ENCODE assay signal across 1 cellular context in genomic region chr20:31633339-31633914, GRCh38.
TF ChIP-seq lines count a peak whose summit lies in the region.

No MANE protein-coding gene starts in this region.

TF ChIP-seq in K562, 482 proteins besides CTCF, POLR2A, EP300 and RAD21 (continued from another document and continues in another):
- TF ChIP-seq MGA (IDR thresholded peaks at IDR 0.05) (no peak), NEUROD1 (IDR thresholded peaks at IDR 0.05; ENCODE audit: borderline replicate concordance, low read depth, low read length, partially characterized antibody) (no peak), DPF2 (IDR thresholded peaks at IDR 0.05) (peak; percentile 64), DIDO1 (tag; IDR thresholded peaks at IDR 0.05; ENCODE audit: low read depth) (no peak), ZEB2 (IDR thresholded peaks at IDR 0.05) (no peak), ZNF280A (IDR thresholded peaks at IDR 0.05; ENCODE audit: low read depth, partially characterized antibody) (no peak), POU5F1 (IDR thresholded peaks at IDR 0.05; ENCODE audit: borderline replicate concordance, low read depth, low read length, partially characterized antibody) (no peak), TCFL5 (CRISPR knock-in tag; conservative IDR thresholded peaks at IDR 0.05) (no peak), CBFA2T3 (IDR thresholded peaks at IDR 0.05) (peak; percentile 48; the same call in 1 of the 2 replicates), TAF9B (IDR thresholded peaks at IDR 0.05; ENCODE audit: partially characterized antibody) (no peak), MTA2 (IDR thresholded peaks at IDR 0.05; ENCODE audit: low read depth) (no peak), GATA2 (CRISPR knock-in tag; IDR thresholded peaks at IDR 0.05) (peak; percentile 77), ZNF79 (CRISPR knock-in tag; IDR thresholded peaks at IDR 0.05; ENCODE audit: low read depth) (no peak), ZNF77 (CRISPR knock-in tag; IDR thresholded peaks at IDR 0.05) (no peak), TCF3 (CRISPR knock-in tag; IDR thresholded peaks at IDR 0.05) (peak; percentile 47), MCM2 (IDR thresholded peaks at IDR 0.05; ENCODE audit: low read depth) (no peak), HNRNPK (IDR thresholded peaks at IDR 0.05; ENCODE audit: low read depth, low read length, poor library complexity, severe bottlenecking) (no peak), ZC3H8 (IDR thresholded peaks at IDR 0.05) (no peak), ZFP30 (CRISPR knock-in tag; IDR thresholded peaks at IDR 0.05; ENCODE audit: borderline replicate concordance) (no peak), SMARCE1 (IDR thresholded peaks at IDR 0.05) (peak; percentile 37; the same call in 1 of the 2 replicates), DLX4 (CRISPR knock-in tag; IDR thresholded peaks at IDR 0.05) (no peak), ZMIZ1 (IDR thresholded peaks at IDR 0.05; ENCODE audit: low read depth in 2 of 2, low read length in 2 of 2) (no peak), SIN3A (IDR thresholded peaks at IDR 0.05; ENCODE audit: borderline replicate concordance in 2 of 2, control insufficient read depth in 1 of 2, low read depth in 2 of 2, low read length in 2 of 2) (no peak), EP400 (IDR thresholded peaks at IDR 0.05) (no peak), ZNF785 (CRISPR knock-in tag; IDR thresholded peaks at IDR 0.05) (no peak), RCOR1 (IDR thresholded peaks at IDR 0.05; ENCODE audit: borderline replicate concordance in 1 of 2, low read depth in 2 of 2, low read length in 2 of 2) (peak in 1 of 2 experiments; percentile 72; a peak in 1 of 4 replicates), PTBP1 (IDR thresholded peaks at IDR 0.05; ENCODE audit: low read depth, low read length) (no peak), TBP (optimal IDR thresholded peaks at IDR 0.05; ENCODE audit: low read depth, low read length) (peak; percentile 35)
- TF ChIP-seq, protein P1, sequence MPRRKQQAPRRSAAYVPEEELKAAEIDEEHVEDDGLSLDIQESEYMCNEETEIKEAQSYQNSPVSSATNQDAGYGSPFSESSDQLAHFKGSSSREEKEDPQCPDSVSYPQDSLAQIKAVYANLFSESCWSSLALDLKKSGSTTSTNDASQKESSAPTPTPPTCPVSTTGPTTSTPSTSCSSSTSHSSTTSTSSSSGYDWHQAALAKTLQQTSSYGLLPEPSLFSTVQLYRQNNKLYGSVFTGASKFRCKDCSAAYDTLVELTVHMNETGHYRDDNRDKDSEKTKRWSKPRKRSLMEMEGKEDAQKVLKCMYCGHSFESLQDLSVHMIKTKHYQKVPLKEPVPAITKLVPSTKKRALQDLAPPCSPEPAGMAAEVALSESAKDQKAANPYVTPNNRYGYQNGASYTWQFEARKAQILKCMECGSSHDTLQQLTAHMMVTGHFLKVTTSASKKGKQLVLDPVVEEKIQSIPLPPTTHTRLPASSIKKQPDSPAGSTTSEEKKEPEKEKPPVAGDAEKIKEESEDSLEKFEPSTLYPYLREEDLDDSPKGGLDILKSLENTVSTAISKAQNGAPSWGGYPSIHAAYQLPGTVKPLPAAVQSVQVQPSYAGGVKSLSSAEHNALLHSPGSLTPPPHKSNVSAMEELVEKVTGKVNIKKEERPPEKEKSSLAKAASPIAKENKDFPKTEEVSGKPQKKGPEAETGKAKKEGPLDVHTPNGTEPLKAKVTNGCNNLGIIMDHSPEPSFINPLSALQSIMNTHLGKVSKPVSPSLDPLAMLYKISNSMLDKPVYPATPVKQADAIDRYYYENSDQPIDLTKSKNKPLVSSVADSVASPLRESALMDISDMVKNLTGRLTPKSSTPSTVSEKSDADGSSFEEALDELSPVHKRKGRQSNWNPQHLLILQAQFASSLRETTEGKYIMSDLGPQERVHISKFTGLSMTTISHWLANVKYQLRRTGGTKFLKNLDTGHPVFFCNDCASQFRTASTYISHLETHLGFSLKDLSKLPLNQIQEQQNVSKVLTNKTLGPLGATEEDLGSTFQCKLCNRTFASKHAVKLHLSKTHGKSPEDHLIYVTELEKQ (CRISPR knock-in tag; IDR thresholded peaks at IDR 0.05), result no peak; the same call in 1 of the 2 replicates
- TF ChIP-seq, protein P2, sequence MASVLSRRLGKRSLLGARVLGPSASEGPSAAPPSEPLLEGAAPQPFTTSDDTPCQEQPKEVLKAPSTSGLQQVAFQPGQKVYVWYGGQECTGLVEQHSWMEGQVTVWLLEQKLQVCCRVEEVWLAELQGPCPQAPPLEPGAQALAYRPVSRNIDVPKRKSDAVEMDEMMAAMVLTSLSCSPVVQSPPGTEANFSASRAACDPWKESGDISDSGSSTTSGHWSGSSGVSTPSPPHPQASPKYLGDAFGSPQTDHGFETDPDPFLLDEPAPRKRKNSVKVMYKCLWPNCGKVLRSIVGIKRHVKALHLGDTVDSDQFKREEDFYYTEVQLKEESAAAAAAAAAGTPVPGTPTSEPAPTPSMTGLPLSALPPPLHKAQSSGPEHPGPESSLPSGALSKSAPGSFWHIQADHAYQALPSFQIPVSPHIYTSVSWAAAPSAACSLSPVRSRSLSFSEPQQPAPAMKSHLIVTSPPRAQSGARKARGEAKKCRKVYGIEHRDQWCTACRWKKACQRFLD (CRISPR knock-in tag; IDR thresholded peaks at IDR 0.05), result no peak
